ENCODE assay signal across 8 cellular contexts in the genomic region with DNA sequence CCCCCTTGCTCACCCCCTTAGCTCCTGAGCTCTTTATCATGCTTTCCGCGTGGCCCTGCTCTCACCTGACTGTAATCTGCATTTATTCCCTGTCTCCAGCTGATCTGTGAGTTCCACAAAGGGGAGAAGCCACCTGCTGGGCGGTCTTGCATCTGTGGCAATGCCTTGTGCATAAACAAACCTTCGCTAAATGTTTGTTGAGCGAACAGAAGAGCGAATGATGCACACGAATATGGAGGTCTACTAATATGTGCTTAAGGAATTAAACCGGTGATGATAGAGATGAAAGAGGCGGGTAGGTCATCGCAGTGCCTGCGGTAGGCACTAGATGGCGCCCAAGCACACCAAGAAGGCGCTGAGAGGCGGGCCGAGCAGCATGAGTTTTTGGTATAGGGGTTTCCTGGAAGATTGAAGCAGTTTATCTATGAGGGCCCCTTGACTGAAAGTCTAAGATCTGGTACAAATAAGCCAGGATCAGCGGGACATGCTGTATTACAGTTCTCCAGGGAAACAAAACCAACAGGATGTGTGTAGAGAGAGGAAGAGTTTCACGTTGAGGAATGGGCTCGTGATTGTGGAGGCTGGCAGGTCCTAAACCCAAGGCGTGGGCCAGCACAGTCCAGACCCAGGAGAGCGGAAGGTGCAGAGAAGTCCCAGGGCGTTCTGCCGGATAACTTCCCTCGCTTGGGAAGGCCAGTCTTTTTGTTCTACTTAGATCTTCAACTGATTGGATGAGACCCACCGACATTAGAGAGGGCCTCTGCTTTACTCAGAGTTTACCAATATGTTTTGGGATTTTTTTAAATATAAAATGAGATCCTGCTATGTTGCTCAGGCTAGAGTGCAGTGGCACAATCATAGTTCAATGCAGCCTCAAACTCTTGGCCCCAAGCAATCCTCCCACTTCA.
DNase-seq lines count a peak whose midpoint lies in the region; ATAC-seq lines count a peak whose summit lies in the region.

No MANE protein-coding gene starts in this region.

- peak; percentile 77 for DNase-seq in DMS53 treated with DMSO at 0.1 percent for 48 hours (lab: John Stamatoyannopoulos, UW; ENCODE audit: unreplicated experiment)
- DNase-seq in NCI-H345 treated with DMSO at 0.1 percent for 48 hours (lab: John Stamatoyannopoulos, UW; ENCODE audit: unreplicated experiment): peak; percentile 37
- peak; percentile 47 for DNase-seq in activated CD4-positive, CD25-positive, alpha-beta regulatory T cell treated with anti-CD3 and anti-CD28 coated beads, Interleukin-2, amount 50 U/mL, for 16 hours (ENCODE audit: low read depth, low spot score)
- peak; percentile 75 to 88 for DNase-seq in central memory CD8-positive, alpha-beta T cell (ENCODE audit: low spot score in 2 of 2)
- DNase-seq in kidney tubule cell (ENCODE audit: low spot score): peak; percentile 71
- peak; percentile 58 to 74 for DNase-seq in stimulated activated CD4-positive, alpha-beta T cell treated with anti-CD3 and anti-CD28 coated beads, Interleukin-1b, Interleukin-23, amount 100 ng/mL, for 1 hour (ENCODE audit: low read depth in 2 of 2)

- H3K4me1 Mint-ChIP-seq in central memory CD8-positive, alpha-beta T cell: peaks cover 12% of the 10 kb centered on the region

- no peak overlapping the region for H3K4me3 Mint-ChIP-seq in central memory CD8-positive, alpha-beta T cell

- H3K27me3 Mint-ChIP-seq in central memory CD8-positive, alpha-beta T cell: no peaks in the 10 kb centered on the region

- no peak overlapping the region for H3K27ac Mint-ChIP-seq in central memory CD8-positive, alpha-beta T cell (ENCODE audit: low read depth)

- H3K9me3 Mint-ChIP-seq in central memory CD8-positive, alpha-beta T cell: no peaks in the 10 kb centered on the region

- peak; percentile 63 for ATAC-seq in HG02610 (IDR thresholded peaks at IDR 0.05; ENCODE audit: unreplicated experiment)
- ATAC-seq in central memory CD8-positive, alpha-beta T cell (replicated peaks; ENCODE audit: extremely low read depth, poor library complexity, severe bottlenecking): peak; percentile 87
- ATAC-seq in GM18498 (IDR thresholded peaks at IDR 0.05; ENCODE audit: unreplicated experiment): no peak

- H3K36me3 Mint-ChIP-seq in central memory CD8-positive, alpha-beta T cell (ENCODE audit: insufficient read depth): peaks cover 3% of the 10 kb centered on the region
